9 cellular contexts compared by ENCODE assay signal in the genomic region with DNA sequence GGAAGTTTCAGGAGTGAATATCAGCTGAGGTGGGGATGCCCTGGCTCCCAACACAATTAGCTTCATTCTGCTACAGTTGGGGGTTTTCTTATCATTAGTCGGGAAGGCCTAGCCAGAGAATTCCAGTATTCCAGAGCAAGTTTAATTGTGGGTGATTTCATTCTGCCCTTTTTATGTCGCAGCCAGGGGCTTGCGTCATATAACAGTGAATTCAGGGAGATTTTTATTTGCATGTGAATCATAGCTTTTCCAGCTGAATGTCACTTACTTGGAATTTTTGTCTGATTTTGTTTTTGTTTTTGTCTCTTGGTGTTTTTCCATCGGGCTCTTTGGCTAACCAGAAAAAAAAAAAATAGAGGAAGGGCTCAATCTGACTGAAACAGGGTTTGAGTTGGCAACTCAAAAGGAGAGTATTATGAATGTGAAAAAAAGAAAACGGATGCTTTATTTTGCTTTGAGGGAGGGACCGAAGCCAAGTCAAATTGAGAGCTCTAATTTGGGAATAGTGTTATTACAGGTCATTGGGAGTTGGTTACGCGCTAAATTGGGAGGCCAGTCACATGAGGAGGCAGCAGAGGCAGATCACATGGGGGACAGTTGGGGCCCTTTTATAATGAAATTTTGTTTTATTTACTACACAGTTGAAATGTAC.
DNase-seq lines count a peak whose midpoint lies in the region; ATAC-seq and TF ChIP-seq lines count a peak whose summit lies in the region.
"Had no signal": no experiment of that assay in that cellular context is flagged by ENCODE, and none has a peak within 500 bp of the region (broad histone marks: within the 10 kb centered on the region; RNA-seq: fewer than 3 reads in every experiment).

No MANE protein-coding gene starts in this region.

- no peaks in the 10 kb centered on the region for H3K27me3 Mint-ChIP-seq in CD4-positive, alpha-beta T cell

- H3K9me3 ChIP-seq in adrenal gland (replicated peaks in 1 of 3) (no peaks in the 10 kb centered on the region), HAP-1 (no peaks in the 10 kb centered on the region; the same call in 1 of the 2 replicates)
- H3K9me3 ChIP-seq in CD4-positive, alpha-beta T cell (ENCODE audit: control insufficient read depth, low read length), result no peaks in the 10 kb centered on the region

- intact Hi-C loops in adrenal gland (cut with DNase I), result no loop called here
- intact Hi-C loops in CD4-positive, alpha-beta T cell (cut with DNase I, micrococcal nuclease), result no loop called here

- H3K4me1 ChIP-seq in adrenal gland (replicated peaks in 1 of 2) (peaks cover 20 to 35% of the 10 kb centered on the region in 2 donors), HAP-1 (peaks cover 11% of the 10 kb centered on the region)

- peak; percentile 74 for DNase-seq in AG09319 (ENCODE audit: extremely low read depth, low read depth)
- peak; percentile 58 to 83 (median 68) for DNase-seq in adrenal gland
- peak; percentile 77 for DNase-seq in globus pallidus (ENCODE audit: low spot score)
- DNase-seq in putamen (ENCODE audit: low spot score), result peak; percentile 73
- no peak for DNase-seq in HAP-1 (ENCODE audit: low spot score in 2 of 2)
- DNase-seq in CD4-positive, alpha-beta T cell, result no peak
- no peak for DNase-seq in KG1 (lab: John Stamatoyannopoulos, UW)

- TF ChIP-seq CTCF in AG09319 (IDR thresholded peaks at IDR 0.05; ENCODE audit: low read depth, low read length), result no peak
- no peak for TF ChIP-seq CTCF in adrenal gland (IDR thresholded peaks at IDR 0.05)
- TF ChIP-seq CTCF in CD4-positive, alpha-beta T cell (IDR thresholded peaks at IDR 0.05), result no peak

- 26 to 34% (median 32%) methylated on average over 8 of the region's 8 CpGs for WGBS in adrenal gland, 4 donors

- peak overlapping the region in 1 of 4 donors; percentile 11 for H3K4me3 ChIP-seq in adrenal gland
- H3K4me3 ChIP-seq in HAP-1, result no peak overlapping the region
- H3K4me3 ChIP-seq: hepatocyte had no signal

- no peaks in the 10 kb centered on the region for H3K36me3 Mint-ChIP-seq in CD4-positive, alpha-beta T cell (ENCODE audit: low read depth)

- TF ChIP-seq POLR2A in adrenal gland (IDR thresholded peaks at IDR 0.05), result no peak

- H3K4me1 Mint-ChIP-seq in CD4-positive, alpha-beta T cell (ENCODE audit: low read depth), result no peaks in the 10 kb centered on the region

- in situ Hi-C loops in HAP-1 (cut with MboI; ENCODE audit: low sequenced_read_pairs), result no loop called here

- H3K36me3 ChIP-seq in adrenal gland (replicated peaks in 1 of 2), result no peaks in the 10 kb centered on the region
- no peaks in the 10 kb centered on the region for H3K36me3 ChIP-seq in HAP-1 (replicated peaks)

- CTCF ChIA-PET in CD4-positive, alpha-beta T cell (lab: Charles Lee), result interaction anchor here (0.7 kb wide), 1 partner anchor 13 kb away, joined by 3 read pairs; no protein-coding TSS in a partner anchor

- H3K27ac ChIP-seq in adrenal gland, result peak overlapping the region; percentile 71 to 91 (median 90)
- no peak overlapping the region for H3K27ac ChIP-seq in CD4-positive, alpha-beta T cell (ENCODE audit: low read depth, low read length)
- H3K27ac ChIP-seq: hepatocyte had no signal

- no peak for ATAC-seq in HG03280 (IDR thresholded peaks at IDR 0.05; ENCODE audit: unreplicated experiment)
- no peak for ATAC-seq in CD4-positive, alpha-beta T cell (ENCODE audit: poor library complexity)

- POLR2A ChIA-PET in CD4-positive, alpha-beta T cell (lab: Charles Lee), result no interaction called here

- H3K27ac Mint-ChIP-seq in CD4-positive, alpha-beta T cell, result no peak overlapping the region

- H3K4me3 Mint-ChIP-seq in CD4-positive, alpha-beta T cell, result no peak overlapping the region

- no peaks in the 10 kb centered on the region for H3K9me3 Mint-ChIP-seq in CD4-positive, alpha-beta T cell

- H3K27me3 ChIP-seq in adrenal gland, result no peaks in the 10 kb centered on the region
- no peaks in the 10 kb centered on the region for H3K27me3 ChIP-seq in HAP-1 (ENCODE audit: low read depth)
- H3K27me3 ChIP-seq in CD4-positive, alpha-beta T cell (ENCODE audit: control insufficient read depth, insufficient read depth, low read length), result no peaks in the 10 kb centered on the region
- H3K27me3 ChIP-seq: hepatocyte had no signal

Comparison
In these comparisons a context has a peak if more than half of its experiments do, and no peak if none do; other contexts are left out.
1. DNase-seq: peak in AG09319 (single experiment), adrenal gland (7 of 7), globus pallidus (single experiment) and putamen (single experiment); none in HAP-1 (0 of 2), CD4-positive, alpha-beta T cell (0 of 10) and KG1 (single experiment).